26 cellular contexts compared by ENCODE assay signal in the genomic region with DNA sequence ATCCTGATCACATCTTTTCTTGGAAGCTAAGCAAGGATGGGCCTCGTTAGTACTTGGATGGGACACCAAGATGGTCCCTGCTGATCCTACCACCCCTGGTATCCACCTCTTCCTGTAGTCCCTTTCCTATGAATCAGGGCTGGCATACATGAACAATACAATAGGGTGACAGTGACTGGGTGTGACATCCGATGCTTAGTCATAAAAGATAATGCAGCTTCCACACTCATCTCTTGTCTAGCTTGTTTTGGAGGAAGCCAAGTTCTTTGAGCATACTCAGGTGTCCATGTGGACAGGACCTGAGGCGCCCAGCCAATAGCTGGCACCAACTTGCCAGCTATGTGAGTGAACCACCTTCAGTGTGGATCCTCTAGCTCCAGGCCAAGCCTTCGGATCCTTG.
DNase-seq lines count a peak whose midpoint lies in the region; ATAC-seq, FAIRE-seq and TF ChIP-seq lines count a peak whose summit lies in the region.
"Had no signal": no experiment of that assay in that cellular context is flagged by ENCODE, and none has a peak within 500 bp of the region (broad histone marks: within the 10 kb centered on the region; RNA-seq: fewer than 3 reads in every experiment).

No MANE protein-coding gene starts in this region.

- H3K27me3 ChIP-seq in K562 (ENCODE audit: control insufficient read depth in 2 of 2, insufficient read depth in 2 of 2, low read length in 2 of 2) (peaks cover 0 to 6% of the 10 kb centered on the region in 2 experiments; a peak in 1 of 5 replicates), ovary (no peaks in the 10 kb centered on the region)

- H3K36me3 ChIP-seq in K562 (ENCODE audit: control insufficient read depth, insufficient read depth, low read length) (no peaks in the 10 kb centered on the region), ovary (no peaks in the 10 kb centered on the region)
- H3K36me3 ChIP-seq: HAP-1 had no signal

- H3K4me1 Mint-ChIP-seq in stimulated activated naive CD8-positive, alpha-beta T cell treated with anti-CD3 and anti-CD28 coated beads, Interleukin-15, amount 100 ng/mL, for 72 hours: peaks cover 8% of the 10 kb centered on the region
- peaks cover 6% of the 10 kb centered on the region for H3K4me1 Mint-ChIP-seq in activated CD4-positive, alpha-beta memory T cell treated with anti-CD3 and anti-CD28 coated beads for 36 hours (ENCODE audit: low read depth)
- H3K4me1 Mint-ChIP-seq: CD4-positive, CD25-positive, alpha-beta regulatory T cell had no signal

- no peak for FAIRE-seq in K562 (lab: Jason Lieb, UNC)
- FAIRE-seq: G401.6 had no signal

- CTCF ChIA-PET in K562 (lab: Yijun Ruan, JAX; ENCODE audit: low intra/inter-chr PET ratio): no interaction called here
- CTCF ChIA-PET in activated CD4-positive, alpha-beta memory T cell treated with anti-CD3 and anti-CD28 coated beads for 36 hours (lab: Charles Lee): no interaction called here

- TF ChIP-seq CTCF in K562 (IDR thresholded peaks at IDR 0.05 in 2 of 3, conservative IDR thresholded peaks at IDR 0.05 in 1 of 3; ENCODE audit: insufficient read depth in 2 of 3, low read depth in 1 of 3, low read length in 3 of 3): no peak
- no peak for TF ChIP-seq CTCF in ovary (IDR thresholded peaks at IDR 0.05)

- no peaks in the 10 kb centered on the region for H3K79me2 ChIP-seq in K562 (ENCODE audit: control insufficient read depth, insufficient read depth, low read length)

- H3K27me3 Mint-ChIP-seq in stimulated activated naive CD8-positive, alpha-beta T cell treated with anti-CD3 and anti-CD28 coated beads, Interleukin-15, amount 100 ng/mL, for 72 hours: peaks cover 14% of the 10 kb centered on the region
- H3K27me3 Mint-ChIP-seq in activated CD4-positive, alpha-beta memory T cell treated with anti-CD3 and anti-CD28 coated beads for 36 hours: no peaks in the 10 kb centered on the region
- H3K27me3 Mint-ChIP-seq: IgD-negative memory B cell had no signal

- H2AFZ ChIP-seq in K562 (ENCODE audit: low read depth, low read length): no peak overlapping the region

- H3K9me1 ChIP-seq in K562 (ENCODE audit: control insufficient read depth, insufficient read depth, low read length): no peaks in the 10 kb centered on the region

- ATAC-seq in stimulated activated naive CD8-positive, alpha-beta T cell treated with anti-CD3 and anti-CD28 coated beads, Interleukin-15, amount 100 ng/mL, for 72 hours: no peak
- ATAC-seq in stimulated activated naive CD8-positive, alpha-beta T cell treated with anti-CD3 and anti-CD28 coated beads, Interleukin-15, Interleukin-2, amounts not matched to agents 100 U/mL and 50 U/mL, for 24 hours: no peak
- ATAC-seq in K562 (no peak), HG03378 (IDR thresholded peaks at IDR 0.05; ENCODE audit: unreplicated experiment) (no peak)
- ATAC-seq: Panc1 had no signal

- H3K4me3 ChIP-seq in K562 (no peak overlapping the region), ovary (no peak overlapping the region)
- H3K4me3 ChIP-seq: HAP-1 had no signal

- no peak overlapping the region for H3K4me3 Mint-ChIP-seq in stimulated activated naive CD8-positive, alpha-beta T cell treated with anti-CD3 and anti-CD28 coated beads, Interleukin-15, amount 100 ng/mL, for 72 hours
- no peak overlapping the region for H3K4me3 Mint-ChIP-seq in activated CD4-positive, alpha-beta memory T cell treated with anti-CD3 and anti-CD28 coated beads for 36 hours
- H3K4me3 Mint-ChIP-seq: CD4-positive, CD25-positive, alpha-beta regulatory T cell had no signal

- no peaks in the 10 kb centered on the region for H3K9me3 Mint-ChIP-seq in stimulated activated naive CD8-positive, alpha-beta T cell treated with anti-CD3 and anti-CD28 coated beads, Interleukin-15, amount 100 ng/mL, for 72 hours
- no peaks in the 10 kb centered on the region for H3K9me3 Mint-ChIP-seq in activated CD4-positive, alpha-beta memory T cell treated with anti-CD3 and anti-CD28 coated beads for 36 hours
- H3K9me3 Mint-ChIP-seq: CD4-positive, CD25-positive, alpha-beta regulatory T cell; IgD-negative memory B cell had no signal

- peak overlapping the region; percentile 63 to 80 for H3K27ac Mint-ChIP-seq in stimulated activated naive CD8-positive, alpha-beta T cell treated with anti-CD3 and anti-CD28 coated beads, Interleukin-15, amount 100 ng/mL, for 72 hours
- no peak overlapping the region for H3K27ac Mint-ChIP-seq in activated CD4-positive, alpha-beta memory T cell treated with anti-CD3 and anti-CD28 coated beads for 36 hours
- H3K27ac Mint-ChIP-seq: IgD-negative memory B cell had no signal

- TF ChIP-seq EP300 in K562 (IDR thresholded peaks at IDR 0.05; ENCODE audit: low read length) (no peak), ovary (IDR thresholded peaks at IDR 0.05) (no peak)

- DNase-seq in stimulated activated naive CD8-positive, alpha-beta T cell treated with anti-CD3 and anti-CD28 coated beads, Interleukin-15, amount 100 ng/mL, for 72 hours: no peak
- no peak for DNase-seq in stimulated activated naive CD8-positive, alpha-beta T cell treated with anti-CD3 and anti-CD28 coated beads, Interleukin-15, Interleukin-2, amounts not matched to agents 100 U/mL and 50 U/mL, for 24 hours
- DNase-seq in K562 (ENCODE audit: extremely low read depth in 1 of 4, low spot score in 3 of 4): no peak
- DNase-seq in mesenteric fat pad (ENCODE audit: low spot score): peak; percentile 18
- no peak for DNase-seq in activated CD4-positive, alpha-beta memory T cell treated with anti-CD3 and anti-CD28 coated beads for 36 hours
- DNase-seq in ovary: no peak
- no peak for DNase-seq in caudate nucleus (lab: John Stamatoyannopoulos, UW)
- DNase-seq: CD4-positive, CD25-positive, alpha-beta regulatory T cell; COR-L47; Karpas-422; MV-4-11; NCI-H1105 treated with DMSO at 0.1 percent for 48 hours; NCI-H1694; NCI-H2081; NCI-H2171; NCI-H345; NCI-H524; NCI-H774; NK-92 treated with Interleukin-12 subunit alpha and Interleukin-12 subunit beta, amount 100 ng/mL, for 24 hours; SIG-M5; SK-N-SH had no signal

- 8% methylated on average over 4 of the region's 4 CpGs for WGBS in K562 (ENCODE audit: insufficient coverage, low coverage, missing lambda C conversion rate)
- 93 to 96% (median 95%) methylated on average over 4 of the region's 4 CpGs for WGBS in ovary, 3 donors

- H4K20me1 ChIP-seq in K562 (replicated peaks; ENCODE audit: control insufficient read depth, insufficient read depth, low read length): no peaks in the 10 kb centered on the region

- H3K9me3 ChIP-seq in K562 (replicated peaks; ENCODE audit: control insufficient read depth, insufficient read depth, low read depth, low read length) (no peaks in the 10 kb centered on the region), ovary (no peaks in the 10 kb centered on the region)
- H3K9me3 ChIP-seq: HAP-1, SK-N-SH had no signal

- in situ Hi-C loops in K562 (cut with MboI): no loop called here

- BruUV-seq in K562 (replicated peaks; lab: Mats Ljungman, UMichigan): no TSS peak

- peaks cover 0 to 2% of the 10 kb centered on the region in 2 experiments; a peak in 3 of 5 replicates for H3K4me1 ChIP-seq in K562 (replicated peaks in 1 of 2; ENCODE audit: control insufficient read depth in 2 of 2, insufficient read depth in 2 of 2, low read length in 2 of 2)
- H3K4me1 ChIP-seq in ovary (ENCODE audit: insufficient read depth): no peaks in the 10 kb centered on the region
- H3K4me1 ChIP-seq: HAP-1 had no signal

- no peaks in the 10 kb centered on the region for H3K36me3 Mint-ChIP-seq in activated CD4-positive, alpha-beta memory T cell treated with anti-CD3 and anti-CD28 coated beads for 36 hours
- H3K36me3 Mint-ChIP-seq: CD4-positive, CD25-positive, alpha-beta regulatory T cell; IgD-negative memory B cell had no signal

- intact Hi-C loops in K562 (cut with micrococcal nuclease): no loop called here
- intact Hi-C loops in activated CD4-positive, alpha-beta memory T cell treated with anti-CD3 and anti-CD28 coated beads for 36 hours (cut with micrococcal nuclease): no loop called here
- intact Hi-C loops in ovary (cut with DNase I): no loop called here

- no peak overlapping the region for H3K4me2 ChIP-seq in K562 (ENCODE audit: insufficient read depth, low read length)
- H3K4me2 ChIP-seq: SK-N-SH had no signal

- H3K27ac ChIP-seq in K562 (ENCODE audit: extremely low read depth, low read depth, low read length) (no peak overlapping the region), ovary (no peak overlapping the region), caudate nucleus (ENCODE audit: low read depth, low read length) (no peak overlapping the region)

- H3K9ac ChIP-seq in K562 (ENCODE audit: insufficient read depth in 1 of 2, low read depth in 2 of 2, low read length in 2 of 2): no peak overlapping the region
- H3K9ac ChIP-seq: SK-N-SH had no signal

- POLR2A ChIA-PET in K562 (lab: Yijun Ruan, JAX): interaction anchor here (0.6 to 1.0 kb wide), 2 partner anchors 8 to 1408 kb away, joined by 3 read pairs; no protein-coding TSS in a partner anchor
- POLR2A ChIA-PET in activated CD4-positive, alpha-beta memory T cell treated with anti-CD3 and anti-CD28 coated beads for 36 hours (lab: Charles Lee): no interaction called here

- TF ChIP-seq RAD21 in K562 (CRISPR knock-in tag; conservative IDR thresholded peaks at IDR 0.05 in 1 of 2, IDR thresholded peaks at IDR 0.05 in 1 of 2): no peak

- TF ChIP-seq POLR2A in K562 (conservative IDR thresholded peaks at IDR 0.05) (no peak), ovary (IDR thresholded peaks at IDR 0.05) (no peak)

TF ChIP-seq in K562, 482 proteins besides CTCF, POLR2A, EP300 and RAD21:
- no peak for TF ChIP-seq CREM (IDR thresholded peaks at IDR 0.05; ENCODE audit: low read depth)
- TF ChIP-seq SOX6 (IDR thresholded peaks at IDR 0.05): peak; percentile 14; the same call in 1 of the 2 replicates
- TF ChIP-seq FOSL1 (tag; conservative IDR thresholded peaks at IDR 0.05): peak; percentile 32; the same call in 1 of the 2 replicates
- no peak for TF ChIP-seq ZKSCAN3 (CRISPR knock-in tag; IDR thresholded peaks at IDR 0.05)
